Comparison of ENCODE assay signal across 8 cellular contexts in genomic region chr5:126594676-126595485, GRCh38. TPM values are rescaled to one million over a fixed set of nuclear protein-coding genes. Genes with fewer than 3 reads are reported as not detected.
DNase-seq lines count a peak whose midpoint lies in the region; ATAC-seq and TF ChIP-seq lines count a peak whose summit lies in the region.

TSS of gene ALDH7A1 (minus strand) at chr5:126595219. CDS start at chr5:126595198, 21 bp downstream.

- TF ChIP-seq CTCF in A673 (conservative IDR thresholded peaks at IDR 0.05; ENCODE audit: low read depth, low read length) (peak; percentile 66), epithelial cell of proximal tubule (conservative IDR thresholded peaks at IDR 0.05; ENCODE audit: low read depth, low read length) (peak; percentile 57), mesothelial cell of epicardium (IDR thresholded peaks at IDR 0.05; ENCODE audit: unreplicated experiment) (no peak)

- H3K4me3 ChIP-seq in A673 (ENCODE audit: low read depth, low read length, poor library complexity, severe bottlenecking): peak within 1 kb of the TSS; percentile 68
- H3K4me3 ChIP-seq in epithelial cell of proximal tubule (ENCODE audit: low read depth, low read length): peak within 1 kb of the TSS; percentile 71

- H3K27me3 Mint-ChIP-seq in mesothelial cell of epicardium (ENCODE audit: low read depth): no peaks in the 10 kb centered on the region

- intact Hi-C loops in A673 (cut with micrococcal nuclease; ENCODE audit: unreplicated experiment): loop anchor here (1.0 to 5.0 kb wide), 3 partner anchors 53 to 256 kb away; no protein-coding TSS in a partner anchor

- no peaks in the 10 kb centered on the region for H3K27me3 ChIP-seq in A673 (replicated peaks; ENCODE audit: insufficient read depth, low read depth, low read length, poor library complexity)

- H3K27ac Mint-ChIP-seq in mesothelial cell of epicardium: peak within 1 kb of the TSS; percentile 95

- CTCF ChIA-PET in A673 (lab: Charles Lee): interaction anchor here (0.6 to 1.2 kb wide), 4 partner anchors 52 to 858 kb away, joined by 3 to 6 read pairs (median 4); no protein-coding TSS in a partner anchor

- peaks cover 2% of the 10 kb centered on the region for H3K4me1 ChIP-seq in A673 (ENCODE audit: insufficient read depth, low read length, poor library complexity, severe bottlenecking)

- peak within 1 kb of the TSS; percentile 74 for H3K4me3 Mint-ChIP-seq in mesothelial cell of epicardium

- no peaks in the 10 kb centered on the region for H3K9me3 ChIP-seq in A673 (ENCODE audit: low read depth, low read length, poor library complexity, severe bottlenecking)

- POLR2A ChIA-PET in A673 (lab: Charles Lee; ENCODE audit: low non-redundant PET): no interaction called here

- H3K27ac ChIP-seq in A673 (ENCODE audit: low read depth, low read length, poor library complexity, severe bottlenecking): peak within 1 kb of the TSS; percentile 85

- BruUV-seq in A673 (replicated peaks; lab: Mats Ljungman, UMichigan): no TSS peak

- ATAC-seq in GM18858 (IDR thresholded peaks at IDR 0.05; ENCODE audit: unreplicated experiment): peak; percentile 59
- peak; percentile 37 for ATAC-seq in HG03060 (IDR thresholded peaks at IDR 0.05; ENCODE audit: low read depth, unreplicated experiment)

- peaks cover 25% of the 10 kb centered on the region for H3K4me1 Mint-ChIP-seq in mesothelial cell of epicardium

- H3K36me3 Mint-ChIP-seq in mesothelial cell of epicardium: peaks cover 8% of the 10 kb centered on the region

- H3K9me3 Mint-ChIP-seq in mesothelial cell of epicardium: no peaks in the 10 kb centered on the region

- DNase-seq in A673 (ENCODE audit: low spot score) (peak; percentile 95), NCI-H526 (lab: John Stamatoyannopoulos, UW) (peak; percentile 89 to 97), activated T-cell treated with anti-CD3 and anti-CD28 coated beads for 4 hours (peak; percentile 7), epithelial cell of proximal tubule (ENCODE audit: low read depth) (peak; percentile 59), mesothelial cell of epicardium (ENCODE audit: low spot score in 2 of 2, unreplicated experiment in 2 of 2) (peak; percentile 68 to 77)
- peak; percentile 69 for DNase-seq in stimulated activated CD8-positive, alpha-beta memory T cell treated with anti-CD3 and anti-CD28 coated beads, Interleukin-4, amount 100 ng/mL, for 48 hours

- peaks cover 5% of the 10 kb centered on the region for H3K36me3 ChIP-seq in A673 (ENCODE audit: insufficient read depth, low read length, poor library complexity, severe bottlenecking)

RNA-seq across cellular contexts. Expression of gene ALDH7A1, which starts in this region (rescaled TPM):
- total RNA-seq in A673 (2021): 95.2 and 112 TPM in 2 replicates
- total RNA-seq in epithelial cell of proximal tubule: 25.4 and 28.2 TPM in 2 replicates
- 111 to 119 TPM (median 111 TPM) in 3 replicates for total RNA-seq in mesothelial cell of epicardium

Comparison
In these comparisons a context has a peak if more than half of its experiments do, and no peak if none do; other contexts are left out.
1. Peak in every context shown above with its lines: DNase-seq, ATAC-seq, H3K4me3 ChIP-seq and H3K27ac ChIP-seq.
2. DNase-seq: peak in every context shown above with its lines; median percentile 95 in A673; 93 in NCI-H526; 72 in mesothelial cell of epicardium; 69 in stimulated activated CD8-positive, alpha-beta memory T cell treated with anti-CD3 and anti-CD28 coated beads, Interleukin-4, amount 100 ng/mL, for 48 hours; 59 in epithelial cell of proximal tubule; 7 in activated T-cell treated with anti-CD3 and anti-CD28 coated beads for 4 hours.